Comparison of ENCODE assay signal across 20 cellular contexts in the genomic region with DNA sequence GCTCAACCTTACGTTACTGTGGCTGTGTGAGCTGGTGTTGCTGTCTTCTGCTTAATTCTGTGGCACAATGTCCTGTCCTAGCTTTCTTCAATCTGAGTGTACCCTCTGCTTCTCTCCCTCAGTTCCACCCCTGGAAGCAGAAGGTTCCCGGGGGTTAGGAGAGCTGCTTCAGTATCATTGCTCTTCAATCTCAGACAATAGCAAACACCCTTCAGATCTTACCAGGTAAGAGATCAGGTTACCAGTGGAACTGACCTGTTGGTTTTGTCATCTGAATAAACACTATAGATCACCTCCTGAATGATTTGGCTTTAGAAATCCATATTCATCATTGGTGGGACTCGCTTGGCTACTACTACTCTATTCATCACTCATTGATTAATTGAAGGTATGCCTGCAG.
"Had no signal": no experiment of that assay in that cellular context is flagged by ENCODE, and none has a peak within 500 bp of the region (broad histone marks: within the 10 kb centered on the region; RNA-seq: fewer than 3 reads in every experiment).

No MANE protein-coding gene starts in this region.

- DNase-seq: activated CD4-positive, alpha-beta memory T cell treated with anti-CD3 and anti-CD28 coated beads, Interleukin-2, amount 10 ng/mL, durations not matched to agents 7 days and 5 days; activated CD4-positive, alpha-beta T cell treated with anti-CD3 and anti-CD28 coated beads, Interleukin-2, amount 10 ng/mL, durations not matched to agents 24 days and 14 days; activated effector memory CD4-positive, alpha-beta T cell treated with Interleukin-2 at 50 U/mL for 16 hours; activated naive CD4-positive, alpha-beta T cell treated with anti-CD3 and anti-CD28 coated beads, Interleukin-2, amount 10 ng/mL, durations not matched to agents 7 days and 5 days; activated T-cell treated with anti-CD3 and anti-CD28 coated beads, Interleukin-2, amount 50 U/mL, for 72 hours; cortex of kidney; endodermal cell; esophagus squamous epithelium; head of caudate nucleus; hypothalamus; left ventricle myocardium superior; mammary epithelial cell; midbrain; natural killer cell; retina; sigmoid colon; stimulated activated CD4-positive, alpha-beta T cell treated with anti-CD3 and anti-CD28 coated beads, Interleukin-15, amount 100 ng/mL, for 24 hours had no signal

- H3K9me3 Mint-ChIP-seq: activated CD4-positive, alpha-beta memory T cell treated with anti-CD3 and anti-CD28 coated beads, Interleukin-2, amount 10 ng/mL, durations not matched to agents 7 days and 5 days; activated CD4-positive, alpha-beta T cell treated with anti-CD3 and anti-CD28 coated beads, Interleukin-2, amount 10 ng/mL, durations not matched to agents 24 days and 14 days; activated naive CD4-positive, alpha-beta T cell treated with anti-CD3 and anti-CD28 coated beads, Interleukin-2, amount 10 ng/mL, durations not matched to agents 7 days and 5 days; activated T-cell treated with anti-CD3 and anti-CD28 coated beads, Interleukin-2, amount 50 U/mL, for 72 hours; endodermal cell; natural killer cell; stimulated activated memory B cell treated with anti-CD40 and anti-IgM and Interleukin-4, amounts not matched to agents 10 μg/mL and 1 μg/mL and 100 μg/mL, for 72 hours had no signal

- H3K27me3 Mint-ChIP-seq: stimulated activated memory B cell treated with anti-CD40 and anti-IgM and Interleukin-4, amounts not matched to agents 10 μg/mL and 1 μg/mL and 100 μg/mL, for 72 hours had no signal

- H3K36me3 Mint-ChIP-seq: activated naive CD4-positive, alpha-beta T cell treated with anti-CD3 and anti-CD28 coated beads, Interleukin-2, amount 10 ng/mL, durations not matched to agents 7 days and 5 days; natural killer cell; stimulated activated memory B cell treated with anti-CD40 and anti-IgM and Interleukin-4, amounts not matched to agents 10 μg/mL and 1 μg/mL and 100 μg/mL, for 72 hours had no signal

- H3K4me1 Mint-ChIP-seq: activated CD4-positive, alpha-beta memory T cell treated with anti-CD3 and anti-CD28 coated beads, Interleukin-2, amount 10 ng/mL, durations not matched to agents 7 days and 5 days; activated CD4-positive, alpha-beta T cell treated with anti-CD3 and anti-CD28 coated beads, Interleukin-2, amount 10 ng/mL, durations not matched to agents 24 days and 14 days; activated naive CD4-positive, alpha-beta T cell treated with anti-CD3 and anti-CD28 coated beads, Interleukin-2, amount 10 ng/mL, durations not matched to agents 7 days and 5 days; natural killer cell; stimulated activated memory B cell treated with anti-CD40 and anti-IgM and Interleukin-4, amounts not matched to agents 10 μg/mL and 1 μg/mL and 100 μg/mL, for 72 hours had no signal

- H3K27ac Mint-ChIP-seq: activated CD4-positive, alpha-beta memory T cell treated with anti-CD3 and anti-CD28 coated beads, Interleukin-2, amount 10 ng/mL, durations not matched to agents 7 days and 5 days; activated CD4-positive, alpha-beta T cell treated with anti-CD3 and anti-CD28 coated beads, Interleukin-2, amount 10 ng/mL, durations not matched to agents 24 days and 14 days; activated T-cell treated with anti-CD3 and anti-CD28 coated beads, Interleukin-2, amount 50 U/mL, for 72 hours; endodermal cell; natural killer cell; stimulated activated memory B cell treated with anti-CD40 and anti-IgM and Interleukin-4, amounts not matched to agents 10 μg/mL and 1 μg/mL and 100 μg/mL, for 72 hours had no signal

- H3K4me3 Mint-ChIP-seq: activated CD4-positive, alpha-beta memory T cell treated with anti-CD3 and anti-CD28 coated beads, Interleukin-2, amount 10 ng/mL, durations not matched to agents 7 days and 5 days; activated CD4-positive, alpha-beta T cell treated with anti-CD3 and anti-CD28 coated beads, Interleukin-2, amount 10 ng/mL, durations not matched to agents 24 days and 14 days; activated naive CD4-positive, alpha-beta T cell treated with anti-CD3 and anti-CD28 coated beads, Interleukin-2, amount 10 ng/mL, durations not matched to agents 7 days and 5 days; activated T-cell treated with anti-CD3 and anti-CD28 coated beads, Interleukin-2, amount 50 U/mL, for 72 hours; endodermal cell; natural killer cell; stimulated activated memory B cell treated with anti-CD40 and anti-IgM and Interleukin-4, amounts not matched to agents 10 μg/mL and 1 μg/mL and 100 μg/mL, for 72 hours had no signal

- ATAC-seq: activated CD4-positive, CD25-positive, alpha-beta regulatory T cell treated with anti-CD3 and anti-CD28 coated beads, Interleukin-2, amount 50 U/mL, for 24 hours; activated T-cell treated with anti-CD3 and anti-CD28 coated beads, Interleukin-2, amount 50 U/mL, for 72 hours; gastroesophageal sphincter; left ventricle myocardium superior; natural killer cell; stimulated activated memory B cell treated with anti-CD40 and anti-IgM and Interleukin-4, amounts not matched to agents 10 μg/mL and 1 μg/mL and 100 μg/mL, for 72 hours had no signal
